Comparison of ENCODE assay signal across 3 cellular contexts in genomic region chr6:39314273-39314790, GRCh38.
TF ChIP-seq lines count a peak whose summit lies in the region.

TSS of gene KCNK17 (minus strand) at chr6:39314419. CDS start at chr6:39314320, 99 bp downstream.

TF ChIP-seq in A549, 52 proteins besides CTCF, POLR2A, EP300 and RAD21:
- no peak for TF ChIP-seq RCOR1 (IDR thresholded peaks at IDR 0.05; ENCODE audit: low read depth, low read length)
- TF ChIP-seq ESRRA (IDR thresholded peaks at IDR 0.05; ENCODE audit: borderline replicate concordance, low read length): no peak
- no peak for TF ChIP-seq RARB (CRISPR knock-in tag; IDR thresholded peaks at IDR 0.05)
- TF ChIP-seq MAZ (IDR thresholded peaks at IDR 0.05; ENCODE audit: borderline replicate concordance, low read depth, low read length): no peak
- TF ChIP-seq FOSB (CRISPR knock-in tag; IDR thresholded peaks at IDR 0.05): no peak
- no peak for TF ChIP-seq CHD2 (IDR thresholded peaks at IDR 0.05; ENCODE audit: low read length, partially characterized antibody)
- TF ChIP-seq RNF2 (IDR thresholded peaks at IDR 0.05; ENCODE audit: borderline replicate concordance, low read depth): no peak
- TF ChIP-seq HMGXB4 (CRISPR knock-in tag; IDR thresholded peaks at IDR 0.05; ENCODE audit: borderline replicate concordance): no peak
- no peak for TF ChIP-seq KDM5A (IDR thresholded peaks at IDR 0.05)
- TF ChIP-seq NPAS2 (CRISPR knock-in tag; IDR thresholded peaks at IDR 0.05; ENCODE audit: borderline replicate concordance): no peak
- TF ChIP-seq RFX5 (IDR thresholded peaks at IDR 0.05): no peak
- TF ChIP-seq FOXS1 (CRISPR knock-in tag; IDR thresholded peaks at IDR 0.05): no peak
- TF ChIP-seq KDM1A (IDR thresholded peaks at IDR 0.05; ENCODE audit: low read depth): no peak

TF ChIP-seq in GM23338, 12 proteins besides CTCF, POLR2A, EP300 and RAD21:
- no peak for TF ChIP-seq ZNF462 (CRISPR knock-in tag; IDR thresholded peaks at IDR 0.05)
- peak; percentile 2 for TF ChIP-seq EZH2 (IDR thresholded peaks at IDR 0.05; ENCODE audit: low read depth, unreplicated experiment)

TF ChIP-seq in H1, 55 proteins besides CTCF, POLR2A, EP300 and RAD21:
- TF ChIP-seq E2F6 (IDR thresholded peaks at IDR 0.05) (no peak), BRCA1 (IDR thresholded peaks at IDR 0.05; ENCODE audit: low read depth, low read length) (no peak), KDM4A (IDR thresholded peaks at IDR 0.05; ENCODE audit: low read depth, low read length, severe bottlenecking) (peak; percentile 30), ASH2L (IDR thresholded peaks at IDR 0.05; ENCODE audit: low read length) (no peak), CHD2 (IDR thresholded peaks at IDR 0.05; ENCODE audit: low read length) (no peak), CHD7 (IDR thresholded peaks at IDR 0.05; ENCODE audit: insufficient replicate concordance, low read length) (no peak), NANOG (IDR thresholded peaks at IDR 0.05; ENCODE audit: insufficient read depth, low read depth, low read length, poor library complexity, severe bottlenecking) (no peak), PHF8 (conservative IDR thresholded peaks at IDR 0.05; ENCODE audit: low read depth, low read length) (no peak), MAFK (IDR thresholded peaks at IDR 0.05; ENCODE audit: low read depth, low read length) (no peak)
